Comparison of ENCODE assay signal across 13 cellular contexts in the genomic region with DNA sequence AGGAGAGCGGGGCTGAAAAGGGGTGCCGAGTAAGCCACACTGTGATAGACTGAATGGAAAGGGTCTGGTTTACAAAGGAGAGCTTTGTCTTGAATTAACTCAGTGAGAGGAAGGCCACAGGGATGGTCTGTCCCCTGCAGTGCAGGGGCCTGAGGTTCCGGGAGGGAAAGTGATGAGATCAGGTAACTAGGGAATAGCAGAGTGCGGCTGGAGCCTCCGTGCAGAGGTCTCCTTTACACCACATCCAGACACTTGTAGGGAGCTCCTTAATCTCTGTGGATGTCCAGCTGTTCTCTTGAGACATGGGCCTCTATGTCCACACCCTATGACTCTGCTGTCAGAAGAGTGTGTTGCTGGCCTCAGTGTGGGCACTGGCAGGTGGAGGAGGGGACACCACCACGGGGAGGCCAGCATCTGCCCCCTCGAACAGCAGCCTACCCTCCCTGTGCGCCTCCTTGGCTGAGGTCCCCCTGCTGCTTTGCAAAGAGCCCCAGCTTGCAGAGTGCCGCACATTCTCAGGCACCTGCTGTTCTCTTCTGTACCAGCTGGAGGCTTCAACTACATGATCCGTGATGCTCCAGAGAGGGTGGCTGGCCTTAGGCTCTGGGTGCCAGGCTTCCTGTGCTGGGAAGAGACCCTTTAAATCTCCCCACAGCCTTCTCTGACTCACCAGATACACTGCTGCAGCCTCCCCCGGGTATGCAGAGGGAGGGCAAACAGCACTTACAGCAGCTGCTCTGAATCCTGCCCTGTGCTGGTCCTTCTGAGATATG. TPM values are rescaled to one million over a fixed set of nuclear protein-coding genes. Genes with fewer than 3 reads are reported as not detected.
A peak's percentile ranks its signal among the peaks of the same experiment; 100 is the strongest.
DNase-seq lines count a peak whose midpoint lies in the region; ATAC-seq and TF ChIP-seq lines count a peak whose summit lies in the region.
"Had no signal": no experiment of that assay in that cellular context is flagged by ENCODE, and none has a peak within 500 bp of the region (broad histone marks: within the 10 kb centered on the region; RNA-seq: fewer than 3 reads in every experiment).

No MANE protein-coding gene starts in this region.

- H2BK5ac ChIP-seq in mesendoderm (ENCODE audit: low read length): no peak overlapping the region

- no peak overlapping the region for H3K4ac ChIP-seq in mesendoderm (ENCODE audit: low read depth, low read length)

- H2BK15ac ChIP-seq in mesendoderm (replicated peaks; ENCODE audit: low read depth): no peak overlapping the region

- H4K5ac ChIP-seq in mesendoderm (ENCODE audit: low read length): no peak overlapping the region

- H3K9me3 ChIP-seq in Caco-2: no peaks in the 10 kb centered on the region
- H3K9me3 ChIP-seq in HEK293 (ENCODE audit: control insufficient read depth, insufficient read depth, low read depth, low read length): no peaks in the 10 kb centered on the region
- no peaks in the 10 kb centered on the region for H3K9me3 ChIP-seq in MG63
- H3K9me3 ChIP-seq: stomach had no signal

- H3K4me1 ChIP-seq in Caco-2: peaks cover 48% of the 10 kb centered on the region
- no peaks in the 10 kb centered on the region for H3K4me1 ChIP-seq in HEK293 (ENCODE audit: control insufficient read depth, insufficient read depth, low read length)
- H3K4me1 ChIP-seq in mesendoderm (ENCODE audit: control insufficient read depth, low read depth, low read length): peaks cover 1% of the 10 kb centered on the region

- H3K36me3 Mint-ChIP-seq in Caco-2 (ENCODE audit: insufficient read depth, unreplicated experiment): peaks cover 42% of the 10 kb centered on the region

- H3K79me1 ChIP-seq in mesendoderm (ENCODE audit: low read length): no peaks in the 10 kb centered on the region

- ATAC-seq in HG03342 (IDR thresholded peaks at IDR 0.05; ENCODE audit: unreplicated experiment) (no peak), HG02938 (IDR thresholded peaks at IDR 0.05; ENCODE audit: unreplicated experiment) (no peak)
- ATAC-seq: CD8-positive, alpha-beta T cell had no signal

- CTCF ChIA-PET in Caco-2 (lab: Charles Lee) (interaction anchor here (0.6 to 1.2 kb wide), 2 partner anchors 13 to 153 kb away, joined by 3 to 5 read pairs; no protein-coding TSS in a partner anchor), HEK293 (lab: Yijun Ruan, JAX) (interaction anchor here (0.7 to 1.7 kb wide), 6 partner anchors 9 to 153 kb away, joined by 3 to 5 read pairs (median 4); no protein-coding TSS in a partner anchor)

- no CpG with 5 or more reads among the region's 11 CpGs for WGBS in mesendoderm (ENCODE audit: extremely low coverage, insufficient coverage, low lambda C conversion rate)

- POLR2A ChIA-PET in Caco-2 (lab: Charles Lee): no interaction called here
- POLR2A ChIA-PET in HEK293 (lab: Yijun Ruan, JAX): no interaction called here

- H3K27me3 ChIP-seq in Caco-2 (replicated peaks; ENCODE audit: control insufficient read depth, insufficient read depth, low read length) (no peaks in the 10 kb centered on the region), mesendoderm (ENCODE audit: insufficient read depth, low read length, poor library complexity) (no peaks in the 10 kb centered on the region), MG63 (no peaks in the 10 kb centered on the region)
- H3K27me3 ChIP-seq: stomach had no signal

- H3K36me3 ChIP-seq in Caco-2 (ENCODE audit: control insufficient read depth, insufficient read depth, low read length) (peaks cover 3% of the 10 kb centered on the region), HEK293 (ENCODE audit: control insufficient read depth in 2 of 2, insufficient read depth in 1 of 2, low read length in 2 of 2) (peaks cover 14 to 46% of the 10 kb centered on the region in 2 experiments; a peak in 2 of 3 replicates), mesendoderm (ENCODE audit: control insufficient read depth, insufficient read depth, low read length) (peaks cover 4% of the 10 kb centered on the region), MG63 (no peaks in the 10 kb centered on the region)

- H3K4me3 ChIP-seq in Caco-2 (ENCODE audit: low read depth, low read length) (no peak overlapping the region), HEK293 (ENCODE audit: low read depth, low read length) (no peak overlapping the region), mesendoderm (ENCODE audit: low read length) (no peak overlapping the region), MG63 (no peak overlapping the region)
- H3K4me3 ChIP-seq: stomach had no signal

- H3K27me3 Mint-ChIP-seq in Caco-2 (ENCODE audit: insufficient read depth, unreplicated experiment): no peaks in the 10 kb centered on the region

- no peaks in the 10 kb centered on the region for H3K79me2 ChIP-seq in mesendoderm (ENCODE audit: control insufficient read depth, insufficient read depth, low read length)

- peak overlapping the region; percentile 1 for H3K27ac Mint-ChIP-seq in Caco-2 (ENCODE audit: unreplicated experiment)
- H3K27ac Mint-ChIP-seq: CD8-positive, alpha-beta T cell had no signal

- H2BK120ac ChIP-seq in mesendoderm (ENCODE audit: low read depth, low read length): no peak overlapping the region

- no peak overlapping the region for H3K56ac ChIP-seq in mesendoderm (ENCODE audit: low read length)

- no TSS peak for BruUV-seq in Caco-2 (replicated peaks; lab: Mats Ljungman, UMichigan)

- H3K4me1 Mint-ChIP-seq in Caco-2 (ENCODE audit: low read depth, unreplicated experiment): peaks cover 32% of the 10 kb centered on the region

- H3K4me2 ChIP-seq in mesendoderm (ENCODE audit: low read length): no peak overlapping the region

- no peak overlapping the region for H3K23ac ChIP-seq in mesendoderm (ENCODE audit: low read length)

- intact Hi-C loops in Caco-2 (cut with micrococcal nuclease; ENCODE audit: unreplicated experiment): no loop called here

- no peak overlapping the region for H2AK5ac ChIP-seq in mesendoderm (ENCODE audit: low read length)

- H3K18ac ChIP-seq in mesendoderm (ENCODE audit: low read length): no peak overlapping the region

- no peak overlapping the region for H4K8ac ChIP-seq in mesendoderm (ENCODE audit: low read depth, low read length)

- TF ChIP-seq CTCF in Caco-2 (IDR thresholded peaks at IDR 0.05; ENCODE audit: insufficient read depth in 1 of 2, low read depth in 1 of 2, low read length in 1 of 2, severe bottlenecking in 1 of 2, unreplicated experiment in 1 of 2): no peak
- TF ChIP-seq CTCF in HEK293 (tag by site-specific recombination; IDR thresholded peaks at IDR 0.05): no peak

- H3K27ac ChIP-seq in HEK293 (ENCODE audit: extremely low read depth, low read depth, low read length) (no peak overlapping the region), mesendoderm (ENCODE audit: low read depth, low read length) (peak overlapping the region; percentile 15)
- H3K27ac ChIP-seq: stomach had no signal

- DNase-seq in Caco-2: no peak
- DNase-seq in astrocyte of the hippocampus (ENCODE audit: low read depth, low spot score): peak; percentile 18
- DNase-seq in mesendoderm: peak; percentile 39
- DNase-seq in MG63: no peak
- DNase-seq: CD8-positive, alpha-beta T cell; dermis blood vessel endothelial cell; foreskin melanocyte; NCI-H1092 treated with DMSO at 0.1 percent for 48 hours; NCI-H510A treated with DMSO at 0.1 percent for 48 hours; stomach had no signal

- no peaks in the 10 kb centered on the region for H3K9me3 Mint-ChIP-seq in Caco-2 (ENCODE audit: unreplicated experiment)
- H3K9me3 Mint-ChIP-seq: CD8-positive, alpha-beta T cell had no signal

- H3K9ac ChIP-seq in mesendoderm (ENCODE audit: low read length): no peak overlapping the region

- no peak overlapping the region for H3K4me3 Mint-ChIP-seq in Caco-2 (ENCODE audit: unreplicated experiment)
- H3K4me3 Mint-ChIP-seq: CD8-positive, alpha-beta T cell had no signal

TF ChIP-seq in HEK293, 187 proteins besides CTCF, POLR2A, EP300 and RAD21:
- TF ChIP-seq ZNF600 (tag by site-specific recombination; IDR thresholded peaks at IDR 0.05) (no peak), ZIC2 (tag by site-specific recombination; IDR thresholded peaks at IDR 0.05) (peak; percentile 77)

RNA-seq across cellular contexts. Expression of a gene that starts 25.9 kb away (rescaled TPM):
- total RNA-seq in Caco-2 (2022): 112 and 114 TPM in 2 replicates
- polyA plus RNA-seq in mesendoderm (2013, experiment 1 of 2): 19.5 TPM
- polyA plus RNA-seq in mesendoderm (2013, experiment 2 of 2): 18.9 TPM
- 0.27 and 7.8 TPM in 2 replicates for total RNA-seq in MG63 (2014; rRNA removed; shearing (Covaris generic); ENCODE audit: low replicate concordance)

RNA-seq across cellular contexts. Expression of a gene that starts 29.1 kb away (rescaled TPM):
- 140 and 143 TPM in 2 replicates for total RNA-seq in Caco-2 (2022)
- 71.2 TPM for polyA plus RNA-seq in mesendoderm (2013, experiment 1 of 2)
- 72.4 TPM for polyA plus RNA-seq in mesendoderm (2013, experiment 2 of 2)
- total RNA-seq in MG63 (2014; rRNA removed; shearing (Covaris generic); ENCODE audit: low replicate concordance): 55.7 and 57.0 TPM in 2 replicates

Comparison
In these comparisons a context has a peak if more than half of its experiments do, and no peak if none do; other contexts are left out.
1. DNase-seq: peak in astrocyte of the hippocampus (single experiment) and mesendoderm (single experiment); none in Caco-2 (0 of 2) and MG63 (single experiment).
2. RNA of a gene that starts 25.9 kb away (total RNA-seq): 112 to 114 TPM in Caco-2; 0.27 to 7.8 TPM in MG63; every median in the first group is over 10 times any median in the second.